In the genomic region with DNA sequence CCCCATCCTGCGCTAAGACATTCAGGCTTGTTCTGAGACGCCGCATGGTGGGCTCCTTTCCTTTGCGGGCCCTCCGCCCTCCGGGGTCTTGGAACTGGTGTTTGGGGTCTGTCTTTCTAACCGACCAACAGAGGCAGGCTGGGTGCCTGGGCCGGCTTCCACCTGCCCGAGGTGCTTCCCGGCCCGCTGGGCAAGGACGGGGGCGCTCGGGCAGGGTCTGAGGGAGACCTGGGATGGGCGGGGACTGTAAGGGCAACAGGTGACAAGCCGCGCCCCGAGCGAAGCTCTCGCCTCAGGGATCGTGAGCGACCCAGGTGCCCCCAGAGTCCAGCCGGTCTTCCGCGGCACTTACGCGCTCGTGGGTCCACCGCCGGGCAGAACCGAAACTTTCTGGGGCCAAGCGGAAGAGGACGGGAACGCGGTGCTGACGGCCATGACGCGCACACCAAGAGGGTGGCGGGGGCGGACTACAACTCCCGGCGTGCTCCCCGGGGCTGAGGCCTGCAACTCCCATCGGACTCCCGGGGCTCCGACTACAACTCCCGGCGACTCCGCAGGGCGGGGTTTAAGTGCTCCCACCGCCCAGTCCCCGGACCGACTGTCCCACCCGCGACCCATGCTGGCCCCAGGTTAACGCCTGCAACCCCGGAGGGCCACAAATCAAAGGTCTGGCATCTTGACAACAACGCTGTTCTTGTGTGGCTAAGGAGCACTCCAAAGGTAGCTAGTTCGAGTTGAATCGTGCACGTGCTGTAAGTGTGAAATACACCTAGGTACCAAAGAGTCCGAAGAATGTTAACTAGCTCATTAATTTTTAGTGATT, we compare ENCODE assay signal across 8 cellular contexts. TPM values are rescaled to one million over a fixed set of nuclear protein-coding genes. Genes with fewer than 3 reads are reported as not detected.
A peak's percentile ranks its signal among the peaks of the same experiment; 100 is the strongest.
DNase-seq lines count a peak whose midpoint lies in the region; ATAC-seq and TF ChIP-seq lines count a peak whose summit lies in the region.

FYCO1 (minus strand) TSS at position 455 of the 823 bp plus-strand sequence. CDS start 10,914 bp downstream, outside the sequence.

- H3K36me3 ChIP-seq in A673 (ENCODE audit: insufficient read depth, low read length, poor library complexity, severe bottlenecking) (no peaks in the 10 kb centered on the region), spleen (no peaks in the 10 kb centered on the region)

- TF ChIP-seq CTCF in A673 (conservative IDR thresholded peaks at IDR 0.05; ENCODE audit: low read depth, low read length) (no peak), spleen (IDR thresholded peaks at IDR 0.05 in 8 of 11, conservative IDR thresholded peaks at IDR 0.05 in 3 of 11) (peak in 3 of 11 experiments; percentile 12 to 32 (median 16))

- TF ChIP-seq POLR2A in spleen (IDR thresholded peaks at IDR 0.05), result peak in 2 of 3 donors; percentile 27 to 79

- H3K4me1 ChIP-seq in A673 (ENCODE audit: insufficient read depth, low read length, poor library complexity, severe bottlenecking) (no peaks in the 10 kb centered on the region), spleen (peaks cover 33 to 55% (median 49%) of the 10 kb centered on the region in 6 donors)

- H3K9me3 ChIP-seq in A673 (ENCODE audit: low read depth, low read length, poor library complexity, severe bottlenecking), result no peaks in the 10 kb centered on the region
- H3K9me3 ChIP-seq in spleen, result no peaks in the 10 kb centered on the region

- DNase-seq in A673 (ENCODE audit: low spot score), result peak; percentile 86
- peak; percentile 66 for DNase-seq in NCI-H226
- peak; percentile 72 to 81 (median 80) for DNase-seq in activated CD4-positive, CD25-positive, alpha-beta regulatory T cell (lab: John Stamatoyannopoulos, UW)
- DNase-seq in caudate nucleus (lab: John Stamatoyannopoulos, UW), result peak in 60 of 61 donors; percentile 24 to 92 (median 82)
- peak; percentile 83 for DNase-seq in inferior parietal cortex (ENCODE audit: extremely low spot score)
- peak; percentile 99 for DNase-seq in spleen

- peak within 1 kb of the TSS; percentile 66 for H3K27ac ChIP-seq in A673 (ENCODE audit: low read depth, low read length, poor library complexity, severe bottlenecking)
- peak within 1 kb of the TSS; percentile 59 for H3K27ac ChIP-seq in caudate nucleus (ENCODE audit: low read depth, low read length)
- H3K27ac ChIP-seq in spleen, result peak within 1 kb of the TSS; percentile 88 to 98 (median 95)

- CTCF ChIA-PET in A673 (lab: Charles Lee), result no interaction called here

- H3K27me3 ChIP-seq in A673 (replicated peaks; ENCODE audit: insufficient read depth, low read depth, low read length, poor library complexity) (no peaks in the 10 kb centered on the region), spleen (replicated peaks in 1 of 7) (no peaks in the 10 kb centered on the region)

- intact Hi-C loops in A673 (cut with micrococcal nuclease; ENCODE audit: unreplicated experiment) (no loop called here), spleen (cut with DNase I; ENCODE audit: low total_unique reads) (no loop called here)

- BruUV-seq in A673 (replicated peaks; lab: Mats Ljungman, UMichigan), result TSS peak; percentile 67

- POLR2A ChIA-PET in A673 (lab: Charles Lee; ENCODE audit: low non-redundant PET), result no interaction called here

- H3K4me3 ChIP-seq in A673 (ENCODE audit: low read depth, low read length, poor library complexity, severe bottlenecking) (peak within 1 kb of the TSS; percentile 66), spleen (peak within 1 kb of the TSS; percentile 67 to 89 (median 81))

- ATAC-seq in GM18861 (IDR thresholded peaks at IDR 0.05; ENCODE audit: unreplicated experiment), result peak; percentile 67
- peak; percentile 93 for ATAC-seq in HG03095 (IDR thresholded peaks at IDR 0.05; ENCODE audit: unreplicated experiment)

- WGBS in spleen, 5 donors, result 1 to 5% (median 3%) methylated on average over 20 to 62 of the region's 62 CpGs

RNA-seq across cellular contexts. Expression of gene FYCO1, which starts in this region (rescaled TPM):
- total RNA-seq in A673 (2021) (7.4 and 7.9 TPM in 2 replicates), spleen (10 to 100 TPM; 22.9 to 40.1 (median 34.3) TPM)
- 1 to 10 TPM; 5.2 to 7.9 (median 5.7) TPM for polyA plus RNA-seq in spleen

Comparison
In these comparisons a context has a peak if more than half of its experiments do, and no peak if none do; other contexts are left out.
1. Peak in every context shown above with its lines: DNase-seq, ATAC-seq, H3K4me3 ChIP-seq and H3K27ac ChIP-seq.